Comparison of ENCODE assay signal across 1 cellular context in genomic region chr4:1712216-1713002, GRCh38.
TF ChIP-seq lines count a peak whose summit lies in the region.

TSS of gene SLBP (minus strand) at chr4:1712319. CDS start at chr4:1712188, 131 bp downstream.

TF ChIP-seq in HEK293, 187 proteins besides CTCF, POLR2A, EP300 and RAD21 (continued from another document):
- TF ChIP-seq ZNF398 (tag by site-specific recombination; IDR thresholded peaks at IDR 0.05): peak; percentile 89
- TF ChIP-seq ZNF600 (tag by site-specific recombination; IDR thresholded peaks at IDR 0.05): no peak
- peak; percentile 63; the same call in 1 of the 2 replicates for TF ChIP-seq ZNF843 (tag by site-specific recombination; IDR thresholded peaks at IDR 0.05)
- TF ChIP-seq RBAK (tag by site-specific recombination; IDR thresholded peaks at IDR 0.05): no peak
- peak; percentile 56; the same call in 1 of the 2 replicates for TF ChIP-seq MEIS1 (CRISPR knock-in tag; IDR thresholded peaks at IDR 0.05; ENCODE audit: borderline replicate concordance)
- TF ChIP-seq ZNF184 (tag by site-specific recombination; IDR thresholded peaks at IDR 0.05): peak; percentile 19; the same call in 1 of the 2 replicates
- TF ChIP-seq SP2 (tag by site-specific recombination; IDR thresholded peaks at IDR 0.05): peak; percentile 93
- TF ChIP-seq ZBTB6 (tag by site-specific recombination; IDR thresholded peaks at IDR 0.05): no peak
- TF ChIP-seq ZNF785 (tag by site-specific recombination; IDR thresholded peaks at IDR 0.05): 0 out of 2 replicates have a peak, but pooled peaks have one; percentile 58
- no peak for TF ChIP-seq ZNF132 (tag by site-specific recombination; IDR thresholded peaks at IDR 0.05; ENCODE audit: borderline replicate concordance)
